Comparison of ENCODE assay signal across 22 cellular contexts in the genomic region with DNA sequence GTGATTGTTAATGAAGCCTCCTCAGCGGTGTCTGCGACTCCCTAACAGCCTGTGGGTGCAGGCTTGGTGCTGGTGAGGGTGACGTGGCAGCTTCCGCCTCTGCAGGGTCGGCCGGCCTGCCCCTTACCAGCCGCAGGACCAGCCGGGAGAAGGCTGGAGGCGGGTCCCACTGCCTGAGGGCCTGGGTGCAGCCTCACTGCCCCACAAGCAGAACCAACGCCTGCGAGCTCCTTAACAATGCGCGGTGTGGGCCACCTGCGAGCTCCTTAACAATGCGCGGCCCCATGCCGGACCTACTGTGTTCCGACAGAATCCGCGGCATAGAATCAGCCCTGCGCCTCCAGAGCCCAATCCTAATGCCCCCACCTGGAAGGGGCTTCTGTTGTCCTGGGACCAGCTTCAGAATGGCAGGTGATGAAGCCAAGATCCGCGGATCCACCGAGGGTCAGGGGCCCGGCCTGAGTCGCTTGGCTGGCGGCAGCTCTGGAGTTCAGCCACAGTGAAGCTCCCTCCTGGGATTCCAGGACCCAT. TPM values are rescaled to one million over a fixed set of nuclear protein-coding genes. Genes with fewer than 3 reads are reported as not detected.
"Had no signal": no experiment of that assay in that cellular context is flagged by ENCODE, and none has a peak within 500 bp of the region (broad histone marks: within the 10 kb centered on the region; RNA-seq: fewer than 3 reads in every experiment).

No MANE protein-coding gene starts in this region.

- H3K9me3 ChIP-seq: sigmoid colon, thoracic aorta, upper lobe of left lung had no signal

- H3K9me3 Mint-ChIP-seq: activated naive CD4-positive, alpha-beta T cell treated with anti-CD3 and anti-CD28 coated beads for 36 hours; activated naive CD8-positive, alpha-beta T cell treated with anti-CD3 and anti-CD28 coated beads, Interleukin-2, amount 10 ng/mL, durations not matched to agents 7 days and 5 days; nephron progenitor cell had no signal

- DNase-seq: activated naive CD4-positive, alpha-beta T cell treated with anti-CD3 and anti-CD28 coated beads for 36 hours; activated naive CD8-positive, alpha-beta T cell treated with anti-CD3 and anti-CD28 coated beads, Interleukin-2, amount 10 ng/mL, durations not matched to agents 7 days and 5 days; activated T-cell treated with anti-CD3 and anti-CD28 coated beads, Interleukin-2, amount 50 U/mL, for 48 hours; amygdala; cerebellar nuclear complex; cortex of kidney; foreskin fibroblast; left ventricle myocardium superior; nephron progenitor cell; occipital lobe; sigmoid colon; stimulated activated CD4-positive, alpha-beta T cell treated with anti-CD3 and anti-CD28 coated beads, Interleukin-4, amount 100 ng/mL, for 1 hour; stimulated activated naive CD4-positive, alpha-beta T cell; T-helper 9 cell had no signal

- H3K36me3 Mint-ChIP-seq: activated naive CD8-positive, alpha-beta T cell treated with anti-CD3 and anti-CD28 coated beads, Interleukin-2, amount 10 ng/mL, durations not matched to agents 7 days and 5 days had no signal

- H3K4me1 ChIP-seq: sigmoid colon, upper lobe of left lung had no signal

- ATAC-seq: left ventricle myocardium superior, WTC11 had no signal

- H3K4me1 Mint-ChIP-seq: activated naive CD8-positive, alpha-beta T cell treated with anti-CD3 and anti-CD28 coated beads, Interleukin-2, amount 10 ng/mL, durations not matched to agents 7 days and 5 days; WTC11 had no signal

- H3K36me3 ChIP-seq: sigmoid colon, thoracic aorta, upper lobe of left lung had no signal

- H3K4me2 ChIP-seq: smooth muscle cell had no signal

- H3K27ac ChIP-seq: sigmoid colon, thoracic aorta, upper lobe of left lung had no signal

- H3K27ac Mint-ChIP-seq: activated naive CD4-positive, alpha-beta T cell treated with anti-CD3 and anti-CD28 coated beads for 36 hours; activated naive CD8-positive, alpha-beta T cell treated with anti-CD3 and anti-CD28 coated beads, Interleukin-2, amount 10 ng/mL, durations not matched to agents 7 days and 5 days; nephron progenitor cell; WTC11 had no signal

- H3K27me3 Mint-ChIP-seq: activated naive CD8-positive, alpha-beta T cell treated with anti-CD3 and anti-CD28 coated beads, Interleukin-2, amount 10 ng/mL, durations not matched to agents 7 days and 5 days had no signal

- H3K4me3 Mint-ChIP-seq: activated naive CD4-positive, alpha-beta T cell treated with anti-CD3 and anti-CD28 coated beads for 36 hours; activated naive CD8-positive, alpha-beta T cell treated with anti-CD3 and anti-CD28 coated beads, Interleukin-2, amount 10 ng/mL, durations not matched to agents 7 days and 5 days; nephron progenitor cell; WTC11 had no signal

- H3K4me3 ChIP-seq: sigmoid colon, smooth muscle cell, thoracic aorta, upper lobe of left lung had no signal

RNA-seq across cellular contexts. Expression of a gene that starts 54.4 kb away (rescaled TPM):
- total RNA-seq: activated CD8-positive, alpha-beta memory T cell treated with anti-CD3 and anti-CD28 coated beads for 36 hours; activated naive CD8-positive, alpha-beta T cell treated with anti-CD3 and anti-CD28 coated beads, Interleukin-2, amount 10 ng/mL, durations not matched to agents 7 days and 5 days; fibroblast of lung; myocyte; T-helper 1 cell treated with Interleukin-12 subunit alpha and Interleukin-12 subunit beta and Interleukin-4 antibody, amounts not matched to agents 30 ng/mL and 1 ng/mL, for 36 hours had no signal
